17 cellular contexts compared by ENCODE assay signal in genomic region chr13:56457535-56458200, GRCh38.
DNase-seq lines count a peak whose midpoint lies in the region; TF ChIP-seq lines count a peak whose summit lies in the region.
"Had no signal": no experiment of that assay in that cellular context is flagged by ENCODE, and none has a peak within 500 bp of the region (broad histone marks: within the 10 kb centered on the region; RNA-seq: fewer than 3 reads in every experiment).

No MANE protein-coding gene starts in this region.

- no peak for TF ChIP-seq CTCF in BE2C (IDR thresholded peaks at IDR 0.05; ENCODE audit: low read depth, low read length)
- no peak for TF ChIP-seq CTCF in PC-9 (conservative IDR thresholded peaks at IDR 0.05)

- no peaks in the 10 kb centered on the region for H3K9me3 ChIP-seq in BE2C
- no peaks in the 10 kb centered on the region for H3K9me3 ChIP-seq in PC-9 (ENCODE audit: insufficient read depth, low read depth)

- H3K9me2 ChIP-seq in PC-9 (ENCODE audit: insufficient read depth), result 0 out of 2 replicates have a peak, but pooled peaks cover 2% of the 10 kb centered on the region

- H3K4me3 ChIP-seq in BE2C (ENCODE audit: low read depth, low read length), result no peak overlapping the region
- H3K4me3 ChIP-seq in PC-9, result no peak overlapping the region
- H3K4me3 ChIP-seq: GM23248, K562 had no signal

- H3K79me2 ChIP-seq in PC-9 (ENCODE audit: low read depth), result no peaks in the 10 kb centered on the region

- DNase-seq in DMS 273 (lab: John Stamatoyannopoulos, UW; ENCODE audit: unreplicated experiment) (peak; percentile 80), NCI-H2171 (lab: John Stamatoyannopoulos, UW) (peak; percentile 13), NCI-H69 (lab: John Stamatoyannopoulos, UW) (peak; percentile 83), BE2C (no peak), PC-9 (no peak), A172 (ENCODE audit: low spot score) (no peak)
- DNase-seq: ACHN; C1 segment of cervical spinal cord; Calu3; CD4-positive, alpha-beta T cell; DMS153; DMS79 treated with DMSO at 0.1 percent for 48 hours; EL; GM23248; H7 had no signal

- no peaks in the 10 kb centered on the region for H3F3A ChIP-seq in PC-9 (ENCODE audit: insufficient read depth, low read depth)

- H3K4me1 ChIP-seq in BE2C (no peaks in the 10 kb centered on the region), PC-9 (replicated peaks; ENCODE audit: insufficient read depth) (no peaks in the 10 kb centered on the region)

- H3K36me3 ChIP-seq in BE2C, result no peaks in the 10 kb centered on the region
- no peaks in the 10 kb centered on the region for H3K36me3 ChIP-seq in PC-9 (ENCODE audit: low read depth)

- H2AFZ ChIP-seq in PC-9, result no peak overlapping the region
- H2AFZ ChIP-seq: GM23248 had no signal

- no peak overlapping the region for H3K4me2 ChIP-seq in PC-9

- H3K27me3 ChIP-seq in BE2C (no peaks in the 10 kb centered on the region), PC-9 (ENCODE audit: insufficient read depth, low read depth) (no peaks in the 10 kb centered on the region)

- CTCF ChIA-PET in PC-9 (lab: Charles Lee), result no interaction called here

- intact Hi-C loops in PC-9 (cut with micrococcal nuclease; ENCODE audit: unreplicated experiment), result no loop called here

- no peaks in the 10 kb centered on the region for H4K20me1 ChIP-seq in PC-9 (ENCODE audit: insufficient read depth)

- no TSS peak for BruUV-seq in PC-9 (replicated peaks; lab: Mats Ljungman, UMichigan)

- no peak overlapping the region for H3K27ac ChIP-seq in PC-9
- H3K27ac ChIP-seq: GM23248, HL-60 had no signal

- POLR2A ChIA-PET in PC-9 (lab: Charles Lee; ENCODE audit: unreplicated experiment), result no interaction called here

Comparison
In these comparisons a context has a peak if more than half of its experiments do, and no peak if none do; other contexts are left out.
1. DNase-seq: peak in DMS 273 (single experiment), NCI-H2171 (single experiment) and NCI-H69 (single experiment); none in BE2C (single experiment), PC-9 (0 of 2) and A172 (single experiment).